In genomic region chr15:55992769-55993110, GRCh38 we compare ENCODE assay signal across 8 cellular contexts.
DNase-seq lines count a peak whose midpoint lies in the region; ATAC-seq and TF ChIP-seq lines count a peak whose summit lies in the region.

No MANE protein-coding gene starts in this region.

- no peaks in the 10 kb centered on the region for H3K36me3 ChIP-seq in iPS-20b (ENCODE audit: insufficient read depth, low read depth, low read length)

- H3K9me3 ChIP-seq in iPS-20b (ENCODE audit: insufficient read depth, low read depth, low read length): no peaks in the 10 kb centered on the region

- H3K9me3 Mint-ChIP-seq in activated naive CD8-positive, alpha-beta T cell (ENCODE audit: low read depth): no peaks in the 10 kb centered on the region
- no peaks in the 10 kb centered on the region for H3K9me3 Mint-ChIP-seq in stimulated activated effector memory CD8-positive, alpha-beta T cell treated with anti-CD3 and anti-CD28 coated beads, Interleukin-12 subunit alpha, Interleukin-12 subunit beta, amount 100 ng/mL, for 72 hours

- no peak for ATAC-seq in stimulated activated effector memory CD8-positive, alpha-beta T cell treated with anti-CD3 and anti-CD28 coated beads, Interleukin-12 subunit alpha, Interleukin-12 subunit beta, amount 100 ng/mL, for 72 hours
- ATAC-seq in GM21390 (IDR thresholded peaks at IDR 0.05; ENCODE audit: unreplicated experiment) (no peak), HG02588 (IDR thresholded peaks at IDR 0.05; ENCODE audit: unreplicated experiment) (no peak)

- H3K4me3 ChIP-seq in HL-60 (replicated peaks; ENCODE audit: insufficient read depth, low read length) (peak overlapping the region; percentile 87), iPS-20b (ENCODE audit: low read length) (peak overlapping the region; percentile 85)

- peaks cover 20% of the 10 kb centered on the region for H3K4me1 Mint-ChIP-seq in activated naive CD8-positive, alpha-beta T cell (ENCODE audit: low read depth)
- H3K4me1 Mint-ChIP-seq in stimulated activated effector memory CD8-positive, alpha-beta T cell treated with anti-CD3 and anti-CD28 coated beads, Interleukin-12 subunit alpha, Interleukin-12 subunit beta, amount 100 ng/mL, for 72 hours: peaks cover 13% of the 10 kb centered on the region

- no peak for TF ChIP-seq CTCF in HL-60 (IDR thresholded peaks at IDR 0.05; ENCODE audit: insufficient read depth, low read length)

- H3K36me3 Mint-ChIP-seq in activated naive CD8-positive, alpha-beta T cell: no peaks in the 10 kb centered on the region
- H3K36me3 Mint-ChIP-seq in stimulated activated effector memory CD8-positive, alpha-beta T cell treated with anti-CD3 and anti-CD28 coated beads, Interleukin-12 subunit alpha, Interleukin-12 subunit beta, amount 100 ng/mL, for 72 hours: no peaks in the 10 kb centered on the region

- peaks cover 7% of the 10 kb centered on the region for H3K4me1 ChIP-seq in iPS-20b (ENCODE audit: insufficient read depth, low read length)

- peak overlapping the region; percentile 41 for H3K27ac Mint-ChIP-seq in activated naive CD8-positive, alpha-beta T cell
- peak overlapping the region; percentile 81 for H3K27ac Mint-ChIP-seq in stimulated activated effector memory CD8-positive, alpha-beta T cell treated with anti-CD3 and anti-CD28 coated beads, Interleukin-12 subunit alpha, Interleukin-12 subunit beta, amount 100 ng/mL, for 72 hours

- peak overlapping the region; percentile 27; the same call in 1 of the 2 replicates for H3K9ac ChIP-seq in iPS-20b (ENCODE audit: low read depth, low read length)

- H3K4me3 Mint-ChIP-seq in activated naive CD8-positive, alpha-beta T cell: peak overlapping the region; percentile 93
- H3K4me3 Mint-ChIP-seq in stimulated activated effector memory CD8-positive, alpha-beta T cell treated with anti-CD3 and anti-CD28 coated beads, Interleukin-12 subunit alpha, Interleukin-12 subunit beta, amount 100 ng/mL, for 72 hours: peak overlapping the region; percentile 78

- in situ Hi-C loops in ACHN (cut with HindIII; ENCODE audit: low pct_ligation_motif_present, low pct_unique_long_range_greater_than_20kb, low sequenced_read_pairs): no loop called here

- H3K27me3 ChIP-seq in HL-60 (ENCODE audit: insufficient read depth, poor library complexity, severe bottlenecking) (no peaks in the 10 kb centered on the region), iPS-20b (ENCODE audit: insufficient read depth, low read length) (peaks cover 39% of the 10 kb centered on the region)

- H3K27ac ChIP-seq in HL-60 (replicated peaks) (no peak overlapping the region), iPS-20b (ENCODE audit: low read length) (no peak overlapping the region)

- no peaks in the 10 kb centered on the region for H3K27me3 Mint-ChIP-seq in activated naive CD8-positive, alpha-beta T cell

- no peak for DNase-seq in HL-60 (ENCODE audit: low read depth in 1 of 2, low spot score in 1 of 2)
- DNase-seq in stimulated activated effector memory CD8-positive, alpha-beta T cell treated with anti-CD3 and anti-CD28 coated beads, Interleukin-12 subunit alpha, Interleukin-12 subunit beta, amount 100 ng/mL, for 72 hours (ENCODE audit: low spot score in 2 of 2): no peak
- no peak for DNase-seq in 8988T
- no peak for DNase-seq in ACHN
